ENCODE assay signal across 15 cellular contexts in genomic region chr7:20954711-20955641, GRCh38.
"Had no signal": no experiment of that assay in that cellular context is flagged by ENCODE, and none has a peak within 500 bp of the region (broad histone marks: within the 10 kb centered on the region; RNA-seq: fewer than 3 reads in every experiment).

No MANE protein-coding gene starts in this region.

- DNase-seq: activated CD4-positive, alpha-beta T cell treated with anti-CD3 and anti-CD28 coated beads, Interleukin-2, amount 10 ng/mL, durations not matched to agents 24 days and 14 days; activated naive CD4-positive, alpha-beta T cell; activated naive CD8-positive, alpha-beta T cell treated with anti-CD3 and anti-CD28 coated beads, Interleukin-2, amount 50 U/mL, for 24 hours; central memory CD4-positive, alpha-beta T cell; cortex of kidney; effector CD8-positive, alpha-beta T cell; left cardiac atrium; nephron progenitor cell; stimulated activated CD4-positive, alpha-beta T cell treated with anti-CD3 and anti-CD28 coated beads, Interleukin-4, amount 100 ng/mL, for 1 hour; stimulated activated CD8-positive, alpha-beta memory T cell treated with anti-CD3 and anti-CD28 coated beads, Interleukin-4, amount 100 ng/mL, for 48 hours; stimulated activated naive CD8-positive, alpha-beta T cell treated with anti-CD3 and anti-CD28 coated beads, Interleukin-15, Interleukin-2, amounts not matched to agents 100 U/mL and 50 U/mL, for 24 hours; T-helper 9 cell; upper lobe of left lung; WERI-Rb-1 had no signal

- ATAC-seq: activated naive CD8-positive, alpha-beta T cell treated with anti-CD3 and anti-CD28 coated beads, Interleukin-2, amount 50 U/mL, for 24 hours; left cardiac atrium; stimulated activated naive CD8-positive, alpha-beta T cell treated with anti-CD3 and anti-CD28 coated beads, Interleukin-15, Interleukin-2, amounts not matched to agents 100 U/mL and 50 U/mL, for 24 hours had no signal

- H3K4me1 ChIP-seq: suprapubic skin had no signal

- H3K9me3 ChIP-seq: suprapubic skin, upper lobe of left lung had no signal

- H3K4me3 ChIP-seq: suprapubic skin, upper lobe of left lung had no signal

- H3K27me3 ChIP-seq: suprapubic skin, upper lobe of left lung had no signal

- H3K36me3 ChIP-seq: suprapubic skin, upper lobe of left lung, WERI-Rb-1 had no signal

- H3K27ac ChIP-seq: suprapubic skin, upper lobe of left lung, WERI-Rb-1 had no signal
